Comparison of ENCODE assay signal across 2 cellular contexts in genomic region chr1:223652436-223652901, GRCh38.
TF ChIP-seq lines count a peak whose summit lies in the region.

No MANE protein-coding gene starts in this region.

TF ChIP-seq in SK-N-SH, 30 proteins besides CTCF, POLR2A, EP300 and RAD21 (continued from another document):
- TF ChIP-seq MAX (IDR thresholded peaks at IDR 0.05; ENCODE audit: low read depth) (no peak), FOSL2 (IDR thresholded peaks at IDR 0.05; ENCODE audit: borderline replicate concordance, low read depth) (no peak), TCF12 (IDR thresholded peaks at IDR 0.05) (no peak), MXI1 (IDR thresholded peaks at IDR 0.05; ENCODE audit: low read depth, low read length) (no peak), RCOR1 (IDR thresholded peaks at IDR 0.05; ENCODE audit: low read length) (no peak), GABPA (IDR thresholded peaks at IDR 0.05; ENCODE audit: low read depth) (no peak), RFX5 (IDR thresholded peaks at IDR 0.05; ENCODE audit: low read length) (no peak), NRF1 (IDR thresholded peaks at IDR 0.05; ENCODE audit: low read depth, low read length) (no peak)

TF ChIP-seq in SK-N-SH treated with all-trans-retinoic acid at 6 μM for 48 hours, 23 proteins besides CTCF, POLR2A, EP300 and RAD21 (continued from another document):
- no peak for TF ChIP-seq POU6F1 (CRISPR knock-in tag; IDR thresholded peaks at IDR 0.05; ENCODE audit: borderline replicate concordance, low read depth)
